8 cellular contexts compared by ENCODE assay signal in genomic region chr2:180983468-180984388, GRCh38. TPM values are rescaled to one million over a fixed set of nuclear protein-coding genes. Genes with fewer than 3 reads are reported as not detected.
DNase-seq lines count a peak whose midpoint lies in the region; ATAC-seq and TF ChIP-seq lines count a peak whose summit lies in the region.

No MANE protein-coding gene starts in this region.

- H3K4me3 Mint-ChIP-seq in glutamatergic neuron (ENCODE audit: unreplicated experiment), result peak overlapping the region; percentile 99

- TF ChIP-seq CTCF in glutamatergic neuron (IDR thresholded peaks at IDR 0.05; ENCODE audit: partially characterized antibody, unreplicated experiment), result no peak

- H3K27me3 Mint-ChIP-seq in glutamatergic neuron (ENCODE audit: unreplicated experiment), result peaks cover 7% of the 10 kb centered on the region

- intact Hi-C loops in sciatic nerve (cut with DNase I), result no loop called here

- ATAC-seq in GM19023 (IDR thresholded peaks at IDR 0.05; ENCODE audit: unreplicated experiment) (peak; percentile 22), HG03108 (IDR thresholded peaks at IDR 0.05; ENCODE audit: unreplicated experiment) (peak; percentile 45), sciatic nerve (peak; percentile 47)

- DNase-seq in DMS 273 treated with DMSO at 0.1 percent for 48 hours (lab: John Stamatoyannopoulos, UW), result peak; percentile 61
- DNase-seq in NCI-H2227 (lab: John Stamatoyannopoulos, UW; ENCODE audit: unreplicated experiment), result peak; percentile 74
- DNase-seq in activated CD4-positive, alpha-beta T cell treated with anti-CD3 and anti-CD28 coated beads for 48 hours, result peak; percentile 9
- peak; percentile 20 for DNase-seq in glutamatergic neuron
- DNase-seq in sciatic nerve (ENCODE audit: low spot score), result no peak
- DNase-seq in stimulated activated CD4-positive, alpha-beta T cell treated with anti-CD3 and anti-CD28 coated beads, Interleukin-2, amount 100 ng/mL, for 24 hours, result no peak

- H3K36me3 Mint-ChIP-seq in glutamatergic neuron (ENCODE audit: unreplicated experiment), result no peaks in the 10 kb centered on the region

- peak overlapping the region; percentile 99 for H3K27ac Mint-ChIP-seq in glutamatergic neuron (ENCODE audit: unreplicated experiment)

- H3K9me3 Mint-ChIP-seq in glutamatergic neuron (ENCODE audit: unreplicated experiment), result peaks cover 6% of the 10 kb centered on the region

- peaks cover 27% of the 10 kb centered on the region for H3K4me1 Mint-ChIP-seq in glutamatergic neuron (ENCODE audit: low read depth, unreplicated experiment)

RNA-seq across cellular contexts. Expression of gene UBE2E3, which starts 3.3 kb away (rescaled TPM):
- total RNA-seq in glutamatergic neuron (ENCODE audit: unreplicated experiment), result 294 TPM
- 64.9 TPM for total RNA-seq in sciatic nerve

Comparison
In these comparisons a context has a peak if more than half of its experiments do, and no peak if none do; other contexts are left out.
1. DNase-seq: peak in DMS 273 treated with DMSO at 0.1 percent for 48 hours (single experiment), NCI-H2227 (single experiment), activated CD4-positive, alpha-beta T cell treated with anti-CD3 and anti-CD28 coated beads for 48 hours (single experiment) and glutamatergic neuron (single experiment); none in sciatic nerve (single experiment) and stimulated activated CD4-positive, alpha-beta T cell treated with anti-CD3 and anti-CD28 coated beads, Interleukin-2, amount 100 ng/mL, for 24 hours (0 of 2).
2. Peak in every context shown above with its lines, with median percentiles within 50 percentile points of each other: ATAC-seq.